ENCODE assay signal across 1 cellular context in genomic region chr2:195369217-195369587, GRCh38.
TF ChIP-seq lines count a peak whose summit lies in the region.

No MANE protein-coding gene starts in this region.

TF ChIP-seq in K562, 482 proteins besides CTCF, POLR2A, EP300 and RAD21 (continued from another document and continues in another):
- no peak; the same call in 1 of the 2 replicates for TF ChIP-seq MAFG (tag; conservative IDR thresholded peaks at IDR 0.05)
- TF ChIP-seq ZNF79 (CRISPR knock-in tag; IDR thresholded peaks at IDR 0.05; ENCODE audit: low read depth), result peak; percentile 88
- no peak for TF ChIP-seq MAFK (IDR thresholded peaks at IDR 0.05; ENCODE audit: low read length)
- no peak for TF ChIP-seq C11orf30 (IDR thresholded peaks at IDR 0.05; ENCODE audit: low read depth)
- peak; percentile 91 for TF ChIP-seq ILK (tag; IDR thresholded peaks at IDR 0.05; ENCODE audit: borderline replicate concordance, low read depth)
- no peak for TF ChIP-seq ATF3 (IDR thresholded peaks at IDR 0.05)
- no peak for TF ChIP-seq ATF3 (CRISPR knock-in tag; conservative IDR thresholded peaks at IDR 0.05)
- TF ChIP-seq CLOCK (CRISPR knock-in tag; IDR thresholded peaks at IDR 0.05; ENCODE audit: borderline replicate concordance), result no peak
- peak; percentile 92 for TF ChIP-seq MECOM (CRISPR knock-in tag; IDR thresholded peaks at IDR 0.05)
- TF ChIP-seq ZNF589 (CRISPR knock-in tag; IDR thresholded peaks at IDR 0.05; ENCODE audit: low read depth), result peak; percentile 94
- peak; percentile 39; the same call in 1 of the 2 replicates for TF ChIP-seq SNAPC5 (CRISPR knock-in tag; IDR thresholded peaks at IDR 0.05)
- TF ChIP-seq ZNF395 (CRISPR knock-in tag; IDR thresholded peaks at IDR 0.05), result peak; percentile 97
- TF ChIP-seq ZNF140 (CRISPR knock-in tag; IDR thresholded peaks at IDR 0.05), result peak; percentile 67; the same call in 1 of the 2 replicates
- no peak for TF ChIP-seq XRCC4 (IDR thresholded peaks at IDR 0.05; ENCODE audit: extremely low read depth, insufficient read depth, insufficient read length)
- no peak for TF ChIP-seq ZNF707 (CRISPR knock-in tag; conservative IDR thresholded peaks at IDR 0.05)
- TF ChIP-seq RBM25 (IDR thresholded peaks at IDR 0.05; ENCODE audit: low read depth, low read length, severe bottlenecking), result no peak
- no peak for TF ChIP-seq MTA2 (IDR thresholded peaks at IDR 0.05; ENCODE audit: low read depth)
- peak; percentile 90 for TF ChIP-seq HDAC8 (tag; IDR thresholded peaks at IDR 0.05)
- no peak for TF ChIP-seq KLF1 (tag; IDR thresholded peaks at IDR 0.05)
- TF ChIP-seq ZNF165 (CRISPR knock-in tag; IDR thresholded peaks at IDR 0.05; ENCODE audit: borderline replicate concordance), result peak; percentile 89; the same call in 1 of the 2 replicates
- TF ChIP-seq E2F6 (IDR thresholded peaks at IDR 0.05; ENCODE audit: borderline replicate concordance in 1 of 2, extremely low read depth in 1 of 2, insufficient read depth in 1 of 2, insufficient read length in 1 of 2, low read depth in 1 of 2, low read length in 1 of 2, poor library complexity in 1 of 2, severe bottlenecking in 1 of 2), result no peak
- no peak for TF ChIP-seq ETV6 (IDR thresholded peaks at IDR 0.05; ENCODE audit: borderline replicate concordance in 1 of 2, low read depth in 2 of 2, low read length in 1 of 2)
- TF ChIP-seq ETV6 (CRISPR knock-in tag; IDR thresholded peaks at IDR 0.05; ENCODE audit: borderline replicate concordance), result no peak
- TF ChIP-seq HBP1 (CRISPR knock-in tag; IDR thresholded peaks at IDR 0.05), result peak; percentile 41; the same call in 1 of the 2 replicates
- no peak for TF ChIP-seq CBX2 (IDR thresholded peaks at IDR 0.05; ENCODE audit: insufficient read depth, low read length, poor library complexity, severe bottlenecking)
- peak; percentile 68 for TF ChIP-seq ZBTB12 (CRISPR knock-in tag; IDR thresholded peaks at IDR 0.05)
- TF ChIP-seq TSC22D4 (tag; IDR thresholded peaks at IDR 0.05), result no peak
- no peak for TF ChIP-seq NFE2 (IDR thresholded peaks at IDR 0.05; ENCODE audit: low read depth)
- TF ChIP-seq ZNF431 (CRISPR knock-in tag; IDR thresholded peaks at IDR 0.05), result no peak
- TF ChIP-seq ZNF436 (CRISPR knock-in tag; IDR thresholded peaks at IDR 0.05), result no peak
- no peak for TF ChIP-seq ETS2 (tag; IDR thresholded peaks at IDR 0.05; ENCODE audit: borderline replicate concordance, poor library complexity, severe bottlenecking)
- no peak for TF ChIP-seq ETV5 (CRISPR knock-in tag; IDR thresholded peaks at IDR 0.05; ENCODE audit: low read depth)
- TF ChIP-seq ZC3H4 (CRISPR knock-in tag; IDR thresholded peaks at IDR 0.05; ENCODE audit: borderline replicate concordance), result no peak
- peak; percentile 99 for TF ChIP-seq DMBX1 (CRISPR knock-in tag; IDR thresholded peaks at IDR 0.05; ENCODE audit: borderline replicate concordance)
- TF ChIP-seq CHD4 (IDR thresholded peaks at IDR 0.05; ENCODE audit: insufficient read depth, insufficient replicate concordance, low read depth, low read length, poor library complexity, severe bottlenecking), result no peak
- TF ChIP-seq YBX1 (IDR thresholded peaks at IDR 0.05), result no peak
- TF ChIP-seq ZBTB2 (IDR thresholded peaks at IDR 0.05), result no peak; the same call in 1 of the 2 replicates
- peak; percentile 93 for TF ChIP-seq ZNF445 (CRISPR knock-in tag; IDR thresholded peaks at IDR 0.05; ENCODE audit: low read depth)
- peak; percentile 69 for TF ChIP-seq TAF7 (tag; IDR thresholded peaks at IDR 0.05)
- TF ChIP-seq ZNF224 (CRISPR knock-in tag; IDR thresholded peaks at IDR 0.05), result no peak
- no peak for TF ChIP-seq SNRNP70 (optimal IDR thresholded peaks at IDR 0.05; ENCODE audit: low read depth, low read length)
- no peak for TF ChIP-seq NCOA2 (IDR thresholded peaks at IDR 0.05; ENCODE audit: partially characterized antibody in 2 of 2)
- TF ChIP-seq CREB3L1 (IDR thresholded peaks at IDR 0.05; ENCODE audit: borderline replicate concordance, low read depth), result no peak
- TF ChIP-seq NCOA1 (IDR thresholded peaks at IDR 0.05; ENCODE audit: low read depth), result no peak
- no peak for TF ChIP-seq TAF15 (IDR thresholded peaks at IDR 0.05; ENCODE audit: low read depth, low read length)
- peak; percentile 90 for TF ChIP-seq BACH1 (tag; IDR thresholded peaks at IDR 0.05)
- no peak for TF ChIP-seq CBFA2T2 (conservative IDR thresholded peaks at IDR 0.05)
- TF ChIP-seq ZNF146 (CRISPR knock-in tag; IDR thresholded peaks at IDR 0.05; ENCODE audit: unreplicated experiment), result no peak
- TF ChIP-seq ATF4 (CRISPR knock-in tag; IDR thresholded peaks at IDR 0.05), result peak; percentile 80
- no peak for TF ChIP-seq CTCFL (IDR thresholded peaks at IDR 0.05; ENCODE audit: borderline replicate concordance, insufficient read depth, low read depth, low read length, poor library complexity, severe bottlenecking)
- no peak for TF ChIP-seq E4F1 (CRISPR knock-in tag; IDR thresholded peaks at IDR 0.05; ENCODE audit: borderline replicate concordance)
- TF ChIP-seq SMAD1 (IDR thresholded peaks at IDR 0.05; ENCODE audit: low read depth, low read length, partially characterized antibody), result no peak
